ENCODE assay signal across 8 cellular contexts in genomic region chr22:28019881-28020861, GRCh38.
DNase-seq lines count a peak whose midpoint lies in the region; ATAC-seq and TF ChIP-seq lines count a peak whose summit lies in the region.

No MANE protein-coding gene starts in this region.

- H3K27ac ChIP-seq in Peyer's patch (no peak overlapping the region), neuronal stem cell (replicated peaks; ENCODE audit: low read length) (peak overlapping the region; percentile 23)

- H3K4ac ChIP-seq in neuronal stem cell (ENCODE audit: low read length): no peak overlapping the region

- H3K27me3 ChIP-seq in Peyer's patch (no peaks in the 10 kb centered on the region), neuronal stem cell (ENCODE audit: control insufficient read depth in 3 of 3, insufficient read depth in 3 of 3, low read depth in 1 of 3, low read length in 3 of 3) (no peaks in the 10 kb centered on the region)

- no peaks in the 10 kb centered on the region for H3K9me3 ChIP-seq in Peyer's patch
- H3K9me3 ChIP-seq in neuronal stem cell (replicated peaks in 1 of 2; ENCODE audit: control insufficient read depth in 2 of 2, insufficient read depth in 1 of 2, low read depth in 1 of 2, low read length in 2 of 2): no peaks in the 10 kb centered on the region

- no peak overlapping the region for H4K8ac ChIP-seq in neuronal stem cell (ENCODE audit: low read depth, low read length)

- DNase-seq in COR-L47 (lab: John Stamatoyannopoulos, UW) (peak; percentile 46), Peyer's patch (peak; percentile 56 to 80 (median 78)), foreskin fibroblast (peak; percentile 50 to 81), neuronal stem cell (ENCODE audit: low spot score) (peak; percentile 65), stromal cell of bone marrow (ENCODE audit: low read depth) (peak; percentile 12)
- DNase-seq in activated T-helper 1 cell treated with anti-CD3 and anti-CD28 coated beads, Interleukin-2, amount 50 U/mL, for 16 hours (ENCODE audit: low read depth in 1 of 2, low spot score in 1 of 2): peak; percentile 28 to 35

- H2BK120ac ChIP-seq in neuronal stem cell (ENCODE audit: low read depth, low read length): no peak overlapping the region

- WGBS in neuronal stem cell (ENCODE audit: extremely low coverage in 2 of 2, insufficient read length in 2 of 2, insufficient replicate concordance in 1 of 2), 2 donors: no CpG with 5 or more reads among the region's 20 CpGs

- H3K4me1 ChIP-seq in Peyer's patch: peaks cover 0 to 11% (median 0%) of the 10 kb centered on the region in 4 donors
- H3K4me1 ChIP-seq in neuronal stem cell (ENCODE audit: control insufficient read depth in 2 of 2, insufficient read depth in 1 of 2, low read depth in 1 of 2, low read length in 2 of 2): peaks cover 19 to 25% of the 10 kb centered on the region in 2 donors

- H2AK5ac ChIP-seq in neuronal stem cell (ENCODE audit: low read depth, low read length): peak overlapping the region; percentile 1

- no peaks in the 10 kb centered on the region for H3K79me1 ChIP-seq in neuronal stem cell (ENCODE audit: low read depth, low read length)

- no peak overlapping the region for H3K23ac ChIP-seq in neuronal stem cell (ENCODE audit: low read depth, low read length, poor library complexity)

- H3K18ac ChIP-seq in neuronal stem cell (ENCODE audit: low read length): no peak overlapping the region

- ATAC-seq in HG02798 (IDR thresholded peaks at IDR 0.05; ENCODE audit: poor library complexity, unreplicated experiment): peak; percentile 65
- ATAC-seq in HG02884 (IDR thresholded peaks at IDR 0.05; ENCODE audit: unreplicated experiment): no peak

- peak overlapping the region; percentile 39 for H3K14ac ChIP-seq in neuronal stem cell (ENCODE audit: low read length)

- H2AFZ ChIP-seq in neuronal stem cell (ENCODE audit: low read length): no peak overlapping the region

- H3K4me3 ChIP-seq in Peyer's patch: no peak overlapping the region
- H3K4me3 ChIP-seq in foreskin fibroblast (ENCODE audit: low read depth in 1 of 2, low read length in 2 of 2): peak overlapping the region in 1 of 2 donors; percentile 20
- no peak overlapping the region for H3K4me3 ChIP-seq in neuronal stem cell (ENCODE audit: low read length in 2 of 2)

- TF ChIP-seq CTCF in Peyer's patch (IDR thresholded peaks at IDR 0.05) (peak; percentile 60 to 87 (median 84)), foreskin fibroblast (IDR thresholded peaks at IDR 0.05; ENCODE audit: low read depth, low read length) (peak; percentile 97)

- H3K36me3 ChIP-seq in Peyer's patch: no peaks in the 10 kb centered on the region
- H3K36me3 ChIP-seq in neuronal stem cell (replicated peaks in 1 of 2; ENCODE audit: control insufficient read depth in 2 of 2, insufficient read depth in 2 of 2, low read length in 2 of 2): peaks cover 2 to 7% of the 10 kb centered on the region in 2 donors

- no peak overlapping the region for H2BK15ac ChIP-seq in neuronal stem cell (ENCODE audit: low read length)

- no peak for TF ChIP-seq POLR2A in Peyer's patch (IDR thresholded peaks at IDR 0.05)

- peak overlapping the region; percentile 9 for H3K9ac ChIP-seq in neuronal stem cell (ENCODE audit: low read depth, low read length, poor library complexity)

- no peak overlapping the region for H3K4me2 ChIP-seq in neuronal stem cell (ENCODE audit: insufficient read depth, low read length, poor library complexity, severe bottlenecking)

- no peak overlapping the region for H2BK12ac ChIP-seq in neuronal stem cell (ENCODE audit: low read length)

- H4K91ac ChIP-seq in neuronal stem cell (ENCODE audit: low read depth, low read length, poor library complexity): no peak overlapping the region

- no peak overlapping the region for H2BK5ac ChIP-seq in neuronal stem cell (ENCODE audit: low read length)

Comparison
In these comparisons a context has a peak if more than half of its experiments do, and no peak if none do; other contexts are left out.
1. DNase-seq: peak in every context shown above with its lines; median percentile 78 in Peyer's patch; 66 in foreskin fibroblast; 65 in neuronal stem cell; 46 in COR-L47; 32 in activated T-helper 1 cell treated with anti-CD3 and anti-CD28 coated beads, Interleukin-2, amount 50 U/mL, for 16 hours; 12 in stromal cell of bone marrow.